In the genomic region with DNA sequence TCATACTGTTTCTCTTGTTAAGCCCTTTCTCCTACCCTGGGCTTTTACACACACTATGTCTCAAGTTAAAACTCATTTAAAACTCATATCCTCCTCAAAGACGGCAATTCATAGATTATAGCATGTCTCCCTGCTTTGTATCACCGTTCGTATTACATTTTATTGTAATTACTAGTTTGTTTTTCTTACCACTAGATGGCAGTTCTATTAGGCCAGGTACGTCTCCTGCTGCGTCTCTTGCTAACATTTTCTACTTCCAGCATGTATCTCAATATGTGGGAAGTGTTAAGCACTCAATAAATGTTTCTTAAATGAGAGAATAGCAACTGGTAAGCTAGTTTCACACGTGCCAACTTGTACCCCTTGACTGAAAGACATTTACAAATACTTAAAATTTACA, we compare ENCODE assay signal across 1 cellular context.
TF ChIP-seq lines count a peak whose summit lies in the region.

No MANE protein-coding gene starts in this region.

TF ChIP-seq in Ishikawa, 13 proteins besides CTCF, POLR2A, EP300 and RAD21 (continued from another document):
- TF ChIP-seq, protein P1, sequence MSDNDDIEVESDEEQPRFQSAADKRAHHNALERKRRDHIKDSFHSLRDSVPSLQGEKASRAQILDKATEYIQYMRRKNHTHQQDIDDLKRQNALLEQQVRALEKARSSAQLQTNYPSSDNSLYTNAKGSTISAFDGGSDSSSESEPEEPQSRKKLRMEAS (IDR thresholded peaks at IDR 0.05): no peak
- TF ChIP-seq FOXM1 (IDR thresholded peaks at IDR 0.05; ENCODE audit: borderline replicate concordance, low read depth) (no peak), EGR1 (IDR thresholded peaks at IDR 0.05) (no peak)
